1 cellular context compared by ENCODE assay signal in the genomic region with DNA sequence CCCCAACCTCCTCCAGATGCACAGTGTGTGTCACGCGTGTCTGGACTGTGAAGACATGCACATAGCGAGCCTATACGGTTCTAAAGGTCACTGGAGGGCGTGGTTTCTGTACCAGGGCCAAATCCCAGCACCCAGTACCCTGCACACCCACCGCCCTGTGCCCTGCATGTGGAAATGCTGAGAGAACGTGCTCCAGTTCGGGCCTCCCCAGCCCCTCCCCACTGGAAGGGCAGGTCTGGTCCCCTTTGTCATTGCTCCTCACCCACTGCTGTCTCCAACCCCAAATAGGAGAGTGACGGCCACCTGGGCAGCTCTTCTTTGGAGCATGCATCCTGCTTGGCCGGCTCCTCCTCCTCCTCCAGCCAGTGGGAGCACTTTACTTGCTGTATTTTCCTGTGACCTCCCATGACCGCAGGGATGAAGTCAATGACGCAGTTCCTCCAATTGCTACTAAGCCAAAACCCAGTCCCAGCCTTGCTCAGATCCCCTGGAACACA.
TF ChIP-seq lines count a peak whose summit lies in the region.

No MANE protein-coding gene starts in this region.

TF ChIP-seq in WTC11, 78 proteins besides CTCF, POLR2A, EP300 and RAD21 (continued from another document):
- TF ChIP-seq USF1 (CRISPR knock-in tag; IDR thresholded peaks at IDR 0.05) = no peak
